ENCODE assay signal across 10 cellular contexts in genomic region chr20:53942121-53942816, GRCh38.
DNase-seq lines count a peak whose midpoint lies in the region; ATAC-seq, FAIRE-seq and TF ChIP-seq lines count a peak whose summit lies in the region.
"Had no signal": no experiment of that assay in that cellular context is flagged by ENCODE, and none has a peak within 500 bp of the region (broad histone marks: within the 10 kb centered on the region; RNA-seq: fewer than 3 reads in every experiment).

No MANE protein-coding gene starts in this region.

- H3K27ac Mint-ChIP-seq in stimulated activated effector memory CD8-positive, alpha-beta T cell treated with anti-CD3 and anti-CD28 coated beads, Interleukin-12 subunit alpha, Interleukin-12 subunit beta, amount 100 ng/mL, for 72 hours = no peak overlapping the region

- no peak overlapping the region for H3K4me3 ChIP-seq in A549
- H3K4me3 ChIP-seq in iPS-18a (ENCODE audit: low read length) = no peak overlapping the region
- no peak overlapping the region for H3K4me3 ChIP-seq in lower leg skin (ENCODE audit: low read depth, poor library complexity, severe bottlenecking)

- H3K36me3 Mint-ChIP-seq in stimulated activated effector memory CD8-positive, alpha-beta T cell treated with anti-CD3 and anti-CD28 coated beads, Interleukin-12 subunit alpha, Interleukin-12 subunit beta, amount 100 ng/mL, for 72 hours = no peaks in the 10 kb centered on the region

- H3K9ac ChIP-seq in iPS-18a (ENCODE audit: low read length) = peak overlapping the region; percentile 47

- H3K4me3 Mint-ChIP-seq in stimulated activated effector memory CD8-positive, alpha-beta T cell treated with anti-CD3 and anti-CD28 coated beads, Interleukin-12 subunit alpha, Interleukin-12 subunit beta, amount 100 ng/mL, for 72 hours = no peak overlapping the region

- POLR2A ChIA-PET in A549 (lab: Yijun Ruan, JAX) = no interaction called here

- TF ChIP-seq CTCF in A549 (IDR thresholded peaks at IDR 0.05) (no peak), lower leg skin (IDR thresholded peaks at IDR 0.05) (no peak)

- TF ChIP-seq RAD21 in A549 (conservative IDR thresholded peaks at IDR 0.05 in 1 of 2, IDR thresholded peaks at IDR 0.05 in 1 of 2) = no peak

- CTCF ChIA-PET in A549 (lab: Yijun Ruan, JAX) = interaction anchor here (0.6 to 9.8 kb wide), 10 partner anchors 13 to 363 kb away, joined by 3 to 120 read pairs (median 4); partner anchors contain the start of gene BCAS1

- 74% methylated on average over 12 of the region's 12 CpGs for WGBS in A549 (ENCODE audit: missing lambda C conversion rate)
- WGBS in lower leg skin, 2 donors = 79 to 80% methylated on average over 12 of the region's 12 CpGs

- no peaks in the 10 kb centered on the region for H3K27me3 ChIP-seq in iPS-18a (ENCODE audit: control insufficient read depth, insufficient read depth, low read length)

- no peaks in the 10 kb centered on the region for H3K9me3 Mint-ChIP-seq in stimulated activated effector memory CD8-positive, alpha-beta T cell treated with anti-CD3 and anti-CD28 coated beads, Interleukin-12 subunit alpha, Interleukin-12 subunit beta, amount 100 ng/mL, for 72 hours

- H3K4me2 ChIP-seq in A549 = peak overlapping the region; percentile 68; the same call in 1 of the 3 replicates

- DNase-seq in A549 (ENCODE audit: low read depth in 1 of 2, low spot score in 1 of 2) = no peak
- peak; percentile 20 for DNase-seq in NCI-H2227 treated with DMSO at 0.1 percent for 48 hours (lab: John Stamatoyannopoulos, UW)
- DNase-seq in GF-D8 (lab: John Stamatoyannopoulos, UW) = no peak
- no peak for DNase-seq in lower leg skin (ENCODE audit: low spot score in 2 of 2)
- no peak for DNase-seq in HT-29 (ENCODE audit: low spot score)
- no peak for DNase-seq in stimulated activated effector memory CD8-positive, alpha-beta T cell treated with anti-CD3 and anti-CD28 coated beads, Interleukin-12 subunit alpha, Interleukin-12 subunit beta, amount 100 ng/mL, for 72 hours (ENCODE audit: low spot score in 2 of 2)
- DNase-seq: activated CD8-positive, alpha-beta memory T cell treated with anti-CD3 and anti-CD28 coated beads, Interleukin-2, amount 50 U/mL, for 4 hours; HCEC 1CT had no signal

- no peak for TF ChIP-seq EP300 in A549 (IDR thresholded peaks at IDR 0.05)

- peak overlapping the region in 1 of 2 experiments; percentile 78; a peak in 3 of 6 replicates for H3K27ac ChIP-seq in A549
- peak overlapping the region; percentile 65 for H3K27ac ChIP-seq in iPS-18a (ENCODE audit: low read length)

- H3K9me3 ChIP-seq in A549 = no peaks in the 10 kb centered on the region
- no peaks in the 10 kb centered on the region for H3K9me3 ChIP-seq in iPS-18a (ENCODE audit: control insufficient read depth, low read depth, low read length)

- FAIRE-seq in A549 (lab: Jason Lieb, UNC) = no peak

- intact Hi-C loops in lower leg skin (cut with DNase I; ENCODE audit: low total_unique reads) = loop anchor here (5.0 kb wide), 1 partner anchor 365 kb away; no protein-coding TSS in a partner anchor

- no peaks in the 10 kb centered on the region for H3K36me3 ChIP-seq in iPS-18a (ENCODE audit: control insufficient read depth, low read depth, low read length)

- H3K4me1 ChIP-seq in A549 (peaks cover 50% of the 10 kb centered on the region), iPS-18a (ENCODE audit: control insufficient read depth, low read depth, low read length) (peaks cover 38% of the 10 kb centered on the region)

- ATAC-seq in A549 (no peak), GM21381 (IDR thresholded peaks at IDR 0.05; ENCODE audit: unreplicated experiment) (peak; percentile 53)
- ATAC-seq in stimulated activated effector memory CD8-positive, alpha-beta T cell treated with anti-CD3 and anti-CD28 coated beads, Interleukin-12 subunit alpha, Interleukin-12 subunit beta, amount 100 ng/mL, for 72 hours = no peak

- TF ChIP-seq POLR2A in A549 (IDR thresholded peaks at IDR 0.05; ENCODE audit: low read length) (no peak), lower leg skin (IDR thresholded peaks at IDR 0.05) (no peak)

- H3K4me1 Mint-ChIP-seq in stimulated activated effector memory CD8-positive, alpha-beta T cell treated with anti-CD3 and anti-CD28 coated beads, Interleukin-12 subunit alpha, Interleukin-12 subunit beta, amount 100 ng/mL, for 72 hours = peaks cover 26% of the 10 kb centered on the region

TF ChIP-seq in A549, 52 proteins besides CTCF, POLR2A, EP300 and RAD21:
- TF ChIP-seq HES2 (IDR thresholded peaks at IDR 0.05) (no peak), MAX (IDR thresholded peaks at IDR 0.05) (no peak), HMGXB4 (CRISPR knock-in tag; IDR thresholded peaks at IDR 0.05; ENCODE audit: borderline replicate concordance) (no peak), KDM5A (IDR thresholded peaks at IDR 0.05) (no peak), NPAS2 (CRISPR knock-in tag; IDR thresholded peaks at IDR 0.05; ENCODE audit: borderline replicate concordance) (no peak), TP53 (CRISPR knock-in tag; IDR thresholded peaks at IDR 0.05) (no peak), HEYL (CRISPR knock-in tag; IDR thresholded peaks at IDR 0.05) (no peak), RCOR1 (IDR thresholded peaks at IDR 0.05; ENCODE audit: low read depth, low read length) (no peak), PHF8 (IDR thresholded peaks at IDR 0.05; ENCODE audit: borderline replicate concordance, low read depth) (no peak), RFX5 (IDR thresholded peaks at IDR 0.05) (no peak)
